ENCODE assay signal across 8 cellular contexts in genomic region chr17:3843935-3844516, GRCh38. TPM values are rescaled to one million over a fixed set of nuclear protein-coding genes. Genes with fewer than 3 reads are reported as not detected.
DNase-seq lines count a peak whose midpoint lies in the region; ATAC-seq and TF ChIP-seq lines count a peak whose summit lies in the region.

No MANE protein-coding gene starts in this region.

- H3K4me3 Mint-ChIP-seq in activated T-cell treated with anti-CD3 and anti-CD28 coated beads, Interleukin-2, amount 50 U/mL, for 4 hours, result peak overlapping the region; percentile 95

- H3K27me3 Mint-ChIP-seq in activated T-cell treated with anti-CD3 and anti-CD28 coated beads, Interleukin-2, amount 50 U/mL, for 4 hours (ENCODE audit: low read depth), result no peaks in the 10 kb centered on the region

- no TSS peak for BruUV-seq in A673 (replicated peaks; lab: Mats Ljungman, UMichigan)

- no peaks in the 10 kb centered on the region for H3K27me3 ChIP-seq in A673 (replicated peaks; ENCODE audit: insufficient read depth, low read depth, low read length, poor library complexity)

- DNase-seq in A673 (ENCODE audit: low spot score) (peak; percentile 52), NOMO-1 (lab: John Stamatoyannopoulos, UW; ENCODE audit: unreplicated experiment in 2 of 2) (peak; percentile 38 to 56), hepatic stellate cell (ENCODE audit: low spot score) (peak; percentile 51), cerebellar nuclear complex (lab: John Stamatoyannopoulos, UW) (no peak)
- peak; percentile 37 for DNase-seq in activated T-cell treated with anti-CD3 and anti-CD28 coated beads, Interleukin-2, amount 50 U/mL, for 4 hours
- DNase-seq in stimulated activated CD4-positive, alpha-beta T cell treated with anti-CD3 and anti-CD28 coated beads, Interleukin-4, amount 100 ng/mL, for 4 hours, result peak; percentile 40 to 42

- H3K4me1 ChIP-seq in A673 (ENCODE audit: insufficient read depth, low read length, poor library complexity, severe bottlenecking), result no peaks in the 10 kb centered on the region

- peaks cover 11% of the 10 kb centered on the region for H3K36me3 Mint-ChIP-seq in activated T-cell treated with anti-CD3 and anti-CD28 coated beads, Interleukin-2, amount 50 U/mL, for 4 hours (ENCODE audit: insufficient read depth)

- TF ChIP-seq CTCF in A673 (conservative IDR thresholded peaks at IDR 0.05; ENCODE audit: low read depth, low read length), result peak; percentile 68
- peak; percentile 68 for TF ChIP-seq CTCF in GM12874 (IDR thresholded peaks at IDR 0.05; ENCODE audit: insufficient read depth, low read depth, low read length)

- no peak overlapping the region for H3K4me3 ChIP-seq in A673 (ENCODE audit: low read depth, low read length, poor library complexity, severe bottlenecking)

- no peak for ATAC-seq in activated T-cell treated with anti-CD3 and anti-CD28 coated beads, Interleukin-2, amount 50 U/mL, for 4 hours
- ATAC-seq in GM21528 (IDR thresholded peaks at IDR 0.05; ENCODE audit: low FRiP score, unreplicated experiment), result no peak

- H3K9me3 Mint-ChIP-seq in activated T-cell treated with anti-CD3 and anti-CD28 coated beads, Interleukin-2, amount 50 U/mL, for 4 hours, result no peaks in the 10 kb centered on the region

- peaks cover 28% of the 10 kb centered on the region for H3K4me1 Mint-ChIP-seq in activated T-cell treated with anti-CD3 and anti-CD28 coated beads, Interleukin-2, amount 50 U/mL, for 4 hours (ENCODE audit: low read depth)

- intact Hi-C loops in A673 (cut with micrococcal nuclease; ENCODE audit: unreplicated experiment), result no loop called here

- H3K27ac ChIP-seq in A673 (ENCODE audit: low read depth, low read length, poor library complexity, severe bottlenecking), result no peak overlapping the region

- CTCF ChIA-PET in A673 (lab: Charles Lee), result interaction anchor here (0.6 to 1.0 kb wide), 2 partner anchors 101 to 113 kb away, joined by 3 read pairs; no protein-coding TSS in a partner anchor

- H3K36me3 ChIP-seq in A673 (ENCODE audit: insufficient read depth, low read length, poor library complexity, severe bottlenecking), result peaks cover 38% of the 10 kb centered on the region

- POLR2A ChIA-PET in A673 (lab: Charles Lee; ENCODE audit: low non-redundant PET), result no interaction called here

- H3K9me3 ChIP-seq in A673 (ENCODE audit: low read depth, low read length, poor library complexity, severe bottlenecking), result no peaks in the 10 kb centered on the region

RNA-seq across cellular contexts. Expression of gene NCBP3, which starts 2.0 kb away (rescaled TPM):
- total RNA-seq in A673 (2021), result 59.9 and 68.0 TPM in 2 replicates
- 10 to 100 TPM; 33.2 to 39.1 (median 36.4) TPM for total RNA-seq in activated T-cell treated with anti-CD3 and anti-CD28 coated beads, Interleukin-2, amount 50 U/mL, for 4 hours

RNA-seq across cellular contexts. Expression of gene ITGAE, which starts 43.0 kb away (rescaled TPM):
- 52.0 and 60.2 TPM in 2 replicates for total RNA-seq in A673 (2021)
- total RNA-seq in activated T-cell treated with anti-CD3 and anti-CD28 coated beads, Interleukin-2, amount 50 U/mL, for 4 hours, result 10 to 100 TPM; 15.0 to 20.6 (median 18.1) TPM

RNA-seq across cellular contexts. Expression of gene CAMKK1, which starts 48.8 kb away (rescaled TPM):
- total RNA-seq in A673 (2021), result 6.1 and 8.3 TPM in 2 replicates
- total RNA-seq in activated T-cell treated with anti-CD3 and anti-CD28 coated beads, Interleukin-2, amount 50 U/mL, for 4 hours, result 1 to 10 TPM; 4.2 to 7.5 (median 7.4) TPM

Comparison
In these comparisons a context has a peak if more than half of its experiments do, and no peak if none do; other contexts are left out.
1. DNase-seq: peak in A673 (single experiment), NOMO-1 (2 of 2), activated T-cell treated with anti-CD3 and anti-CD28 coated beads, Interleukin-2, amount 50 U/mL, for 4 hours (single experiment), hepatic stellate cell (single experiment) and stimulated activated CD4-positive, alpha-beta T cell treated with anti-CD3 and anti-CD28 coated beads, Interleukin-4, amount 100 ng/mL, for 4 hours (2 of 2); none in cerebellar nuclear complex (0 of 2).